ENCODE assay signal across 7 cellular contexts in the genomic region with DNA sequence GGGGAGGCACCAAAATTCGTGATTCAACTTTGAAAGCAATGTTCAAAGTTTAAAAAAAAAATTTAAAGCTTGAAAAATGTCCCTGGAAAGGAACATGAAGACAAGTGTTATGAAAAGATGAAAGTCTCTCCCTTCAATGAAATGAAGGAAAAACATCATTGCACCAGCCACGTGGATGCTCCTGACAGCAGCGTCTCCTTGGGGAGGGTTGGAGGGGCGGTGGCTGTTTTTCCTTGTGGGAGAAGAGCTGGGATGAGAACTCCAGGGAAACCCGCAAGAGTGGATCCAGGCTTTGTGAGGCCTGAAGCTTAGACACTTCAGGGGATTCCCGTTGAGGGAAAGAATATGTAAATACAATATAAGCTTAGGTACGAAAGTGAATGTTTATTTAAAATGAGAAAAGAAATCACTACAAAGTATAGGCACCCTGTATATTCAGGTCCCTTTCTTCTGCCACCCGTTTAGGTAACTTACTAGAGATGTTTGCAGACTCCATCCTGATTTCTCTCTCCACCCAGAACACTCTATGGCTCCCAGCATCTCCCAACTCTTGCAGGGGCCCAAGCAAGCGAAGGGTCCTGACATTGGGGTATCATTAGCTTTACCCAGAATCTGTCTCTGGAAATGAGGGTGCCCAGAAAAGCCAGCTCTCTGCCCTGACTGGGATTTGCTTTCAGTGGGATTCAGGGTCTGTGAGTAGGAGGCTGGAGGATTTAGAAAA.
"Had no signal": no experiment of that assay in that cellular context is flagged by ENCODE, and none has a peak within 500 bp of the region (broad histone marks: within the 10 kb centered on the region; RNA-seq: fewer than 3 reads in every experiment).

No MANE protein-coding gene starts in this region.

- H3K27ac ChIP-seq: KMS-11 had no signal

- H3K4me1 ChIP-seq: HAP-1 had no signal

- ATAC-seq: GM23338, HCT116 had no signal

- H3K4me3 ChIP-seq: GM23338, HAP-1 had no signal

- DNase-seq: H7, IMR-90, KBM-7 had no signal

- H3K9me3 ChIP-seq: HAP-1 had no signal

- H3K36me3 ChIP-seq: HAP-1 had no signal
